30 cellular contexts compared by ENCODE assay signal in genomic region chr3:60490992-60491391, GRCh38.
DNase-seq lines count a peak whose midpoint lies in the region; ATAC-seq, FAIRE-seq and TF ChIP-seq lines count a peak whose summit lies in the region.
"Had no signal": no experiment of that assay in that cellular context is flagged by ENCODE, and none has a peak within 500 bp of the region (broad histone marks: within the 10 kb centered on the region; RNA-seq: fewer than 3 reads in every experiment).

No MANE protein-coding gene starts in this region.

- no peaks in the 10 kb centered on the region for H3K27me3 Mint-ChIP-seq in activated naive CD4-positive, alpha-beta T cell treated with anti-CD3 and anti-CD28 coated beads, Interleukin-2, amount 50 U/mL, for 24 hours
- H3K27me3 Mint-ChIP-seq: CD4-positive, CD25-positive, alpha-beta regulatory T cell; CD8-positive, alpha-beta memory T cell had no signal

- H3K4me1 Mint-ChIP-seq in activated naive CD4-positive, alpha-beta T cell treated with anti-CD3 and anti-CD28 coated beads, Interleukin-2, amount 50 U/mL, for 24 hours: no peaks in the 10 kb centered on the region
- H3K4me1 Mint-ChIP-seq: CD14-positive monocyte; CD4-positive, alpha-beta memory T cell; CD4-positive, CD25-positive, alpha-beta regulatory T cell; CD8-positive, alpha-beta memory T cell had no signal

- BruUV-seq in PC-3 (replicated peaks; lab: Mats Ljungman, UMichigan) (no TSS peak), K562 (replicated peaks; lab: Mats Ljungman, UMichigan) (no TSS peak)

- no peaks in the 10 kb centered on the region for H3K9me3 Mint-ChIP-seq in activated naive CD4-positive, alpha-beta T cell treated with anti-CD3 and anti-CD28 coated beads, Interleukin-2, amount 50 U/mL, for 24 hours

- peak overlapping the region; percentile 2 for H3K27ac Mint-ChIP-seq in activated naive CD4-positive, alpha-beta T cell treated with anti-CD3 and anti-CD28 coated beads, Interleukin-2, amount 50 U/mL, for 24 hours
- H3K27ac Mint-ChIP-seq: CD14-positive monocyte; CD4-positive, alpha-beta memory T cell; CD4-positive, CD25-positive, alpha-beta regulatory T cell; CD8-positive, alpha-beta memory T cell had no signal

- TF ChIP-seq RAD21 in K562 (CRISPR knock-in tag; conservative IDR thresholded peaks at IDR 0.05 in 1 of 2, IDR thresholded peaks at IDR 0.05 in 1 of 2): no peak

- H3K27ac ChIP-seq in PC-3 (ENCODE audit: low read length): no peak overlapping the region
- no peak overlapping the region for H3K27ac ChIP-seq in K562 (ENCODE audit: extremely low read depth, low read depth, low read length)
- H3K27ac ChIP-seq: BLaER1 had no signal

- intact Hi-C loops in PC-3 (cut with micrococcal nuclease): loop anchor here (10.0 kb wide), 1 partner anchor 126 kb away; no protein-coding TSS in a partner anchor
- intact Hi-C loops in K562 (cut with micrococcal nuclease): no loop called here

- peak; percentile 19 for DNase-seq in NCI-H526 treated with DMSO at 0.1 percent for 48 hours (lab: John Stamatoyannopoulos, UW)
- no peak for DNase-seq in NCI-H526 (lab: John Stamatoyannopoulos, UW)
- DNase-seq in activated naive CD4-positive, alpha-beta T cell (lab: John Stamatoyannopoulos, UW): no peak
- peak; percentile 19 for DNase-seq in PC-3
- no peak for DNase-seq in K562 (ENCODE audit: extremely low read depth in 1 of 4, low spot score in 3 of 4)
- no peak for DNase-seq in NCI-H2227 (lab: John Stamatoyannopoulos, UW; ENCODE audit: unreplicated experiment)
- DNase-seq: 8988T; ACHN; BE2C; C1 segment of cervical spinal cord; CD4-positive, alpha-beta memory T cell; CD4-positive, CD25-positive, alpha-beta regulatory T cell; CD8-positive, alpha-beta memory T cell; COR-L47; DMS 273 treated with DMSO at 0.1 percent for 48 hours; DMS153; DMS53; DMS79; DND-41; EL; GDM1 had no signal

- H3K9ac ChIP-seq in PC-3 (ENCODE audit: low read length) (no peak overlapping the region), K562 (ENCODE audit: insufficient read depth in 1 of 2, low read depth in 2 of 2, low read length in 2 of 2) (no peak overlapping the region)
- H3K9ac ChIP-seq: BLaER1 had no signal

- H3K4me2 ChIP-seq in PC-3 (ENCODE audit: low read length): no peak overlapping the region
- no peak overlapping the region for H3K4me2 ChIP-seq in K562 (ENCODE audit: insufficient read depth, low read length)
- H3K4me2 ChIP-seq: BLaER1 had no signal

- CTCF ChIA-PET in PC-3 (lab: Charles Lee): interaction anchor here (0.7 kb wide), 1 partner anchor 78 kb away, joined by 5 read pairs; no protein-coding TSS in a partner anchor
- CTCF ChIA-PET in K562 (lab: Yijun Ruan, JAX; ENCODE audit: low intra/inter-chr PET ratio): no interaction called here

- POLR2A ChIA-PET in PC-3 (lab: Charles Lee; ENCODE audit: unreplicated experiment): no interaction called here
- POLR2A ChIA-PET in K562 (lab: Yijun Ruan, JAX): no interaction called here

- H3K36me3 Mint-ChIP-seq in activated naive CD4-positive, alpha-beta T cell treated with anti-CD3 and anti-CD28 coated beads, Interleukin-2, amount 50 U/mL, for 24 hours: no peaks in the 10 kb centered on the region
- H3K36me3 Mint-ChIP-seq: CD14-positive monocyte; CD4-positive, alpha-beta memory T cell; CD4-positive, CD25-positive, alpha-beta regulatory T cell; CD8-positive, alpha-beta memory T cell had no signal

- H3K9me2 ChIP-seq in PC-3 (replicated peaks; ENCODE audit: low read length): no peaks in the 10 kb centered on the region

- H3F3A ChIP-seq in PC-3 (ENCODE audit: low read length, unreplicated experiment): no peaks in the 10 kb centered on the region

- H3K4me1 ChIP-seq in PC-3 (ENCODE audit: insufficient read depth, low read length) (no peaks in the 10 kb centered on the region), K562 (replicated peaks in 1 of 2; ENCODE audit: control insufficient read depth in 2 of 2, insufficient read depth in 2 of 2, low read length in 2 of 2) (no peaks in the 10 kb centered on the region; a peak in 1 of 5 replicates)
- H3K4me1 ChIP-seq: BE2C had no signal

- TF ChIP-seq CTCF in PC-3 (conservative IDR thresholded peaks at IDR 0.05; ENCODE audit: low read depth, low read length): no peak
- TF ChIP-seq CTCF in K562 (IDR thresholded peaks at IDR 0.05 in 2 of 3, conservative IDR thresholded peaks at IDR 0.05 in 1 of 3; ENCODE audit: insufficient read depth in 2 of 3, low read depth in 1 of 3, low read length in 3 of 3): no peak

- in situ Hi-C loops in K562 (cut with MboI): no loop called here

- no peaks in the 10 kb centered on the region for H3K36me3 ChIP-seq in PC-3 (ENCODE audit: low read depth, low read length)
- no peaks in the 10 kb centered on the region for H3K36me3 ChIP-seq in K562 (ENCODE audit: control insufficient read depth, insufficient read depth, low read length)
- H3K36me3 ChIP-seq: BE2C, BLaER1 had no signal

- no peaks in the 10 kb centered on the region for H3K9me1 ChIP-seq in K562 (ENCODE audit: control insufficient read depth, insufficient read depth, low read length)

- H4K20me1 ChIP-seq in PC-3 (ENCODE audit: low read length) (no peaks in the 10 kb centered on the region), K562 (replicated peaks; ENCODE audit: control insufficient read depth, insufficient read depth, low read length) (no peaks in the 10 kb centered on the region)
- H4K20me1 ChIP-seq: BLaER1 had no signal

- peak; percentile 83 for ATAC-seq in PC-3
- ATAC-seq in K562: no peak
- ATAC-seq in GM18517 (IDR thresholded peaks at IDR 0.05; ENCODE audit: unreplicated experiment): no peak
- ATAC-seq: GM12878 had no signal

- WGBS in K562 (ENCODE audit: insufficient coverage, low coverage, missing lambda C conversion rate): 4% methylated on average over 2 of the region's 2 CpGs

- H3K9me3 ChIP-seq in PC-3 (ENCODE audit: low read length): no peaks in the 10 kb centered on the region
- H3K9me3 ChIP-seq in K562 (replicated peaks; ENCODE audit: control insufficient read depth, insufficient read depth, low read depth, low read length): no peaks in the 10 kb centered on the region
- H3K9me3 ChIP-seq: BE2C, BLaER1 had no signal

- H3K4me3 ChIP-seq in PC-3 (ENCODE audit: low read length) (no peak overlapping the region), K562 (no peak overlapping the region)
- H3K4me3 ChIP-seq: BLaER1, GM12878 had no signal

- TF ChIP-seq EP300 in K562 (IDR thresholded peaks at IDR 0.05; ENCODE audit: low read length): no peak

- H2AFZ ChIP-seq in PC-3 (ENCODE audit: low read length) (no peak overlapping the region), K562 (ENCODE audit: low read depth, low read length) (no peak overlapping the region)

- FAIRE-seq in K562 (lab: Jason Lieb, UNC): no peak
- FAIRE-seq: A204.1, GM12878, GM12892, GM18507, GM19239 had no signal

- H3K27me3 ChIP-seq in PC-3 (ENCODE audit: low read length) (no peaks in the 10 kb centered on the region), K562 (ENCODE audit: control insufficient read depth in 2 of 2, insufficient read depth in 2 of 2, low read length in 2 of 2) (no peaks in the 10 kb centered on the region)
- H3K27me3 ChIP-seq: BE2C, BLaER1 had no signal

- H3K79me2 ChIP-seq in PC-3 (ENCODE audit: low read length) (no peaks in the 10 kb centered on the region), K562 (ENCODE audit: control insufficient read depth, insufficient read depth, low read length) (no peaks in the 10 kb centered on the region)

- TF ChIP-seq POLR2A in K562 (conservative IDR thresholded peaks at IDR 0.05): no peak

- no peak overlapping the region for H3K4me3 Mint-ChIP-seq in activated naive CD4-positive, alpha-beta T cell treated with anti-CD3 and anti-CD28 coated beads, Interleukin-2, amount 50 U/mL, for 24 hours
- H3K4me3 Mint-ChIP-seq: CD14-positive monocyte; CD4-positive, alpha-beta memory T cell; CD4-positive, CD25-positive, alpha-beta regulatory T cell; CD8-positive, alpha-beta memory T cell had no signal

TF ChIP-seq in K562, 482 proteins besides CTCF, POLR2A, EP300 and RAD21:
- TF ChIP-seq ZNF184 (CRISPR knock-in tag; IDR thresholded peaks at IDR 0.05) (no peak), ZNF444 (CRISPR knock-in tag; IDR thresholded peaks at IDR 0.05) (no peak), ZNF316 (IDR thresholded peaks at IDR 0.05) (peak; percentile 18; the same call in 1 of the 2 replicates)

Comparison
In these comparisons a context has a peak if more than half of its experiments do, and no peak if none do; other contexts are left out.
1. DNase-seq: peak in NCI-H526 treated with DMSO at 0.1 percent for 48 hours (single experiment) and PC-3 (single experiment); none in NCI-H526 (0 of 2), activated naive CD4-positive, alpha-beta T cell (0 of 4), K562 (0 of 4) and NCI-H2227 (single experiment).